In the genomic region with DNA sequence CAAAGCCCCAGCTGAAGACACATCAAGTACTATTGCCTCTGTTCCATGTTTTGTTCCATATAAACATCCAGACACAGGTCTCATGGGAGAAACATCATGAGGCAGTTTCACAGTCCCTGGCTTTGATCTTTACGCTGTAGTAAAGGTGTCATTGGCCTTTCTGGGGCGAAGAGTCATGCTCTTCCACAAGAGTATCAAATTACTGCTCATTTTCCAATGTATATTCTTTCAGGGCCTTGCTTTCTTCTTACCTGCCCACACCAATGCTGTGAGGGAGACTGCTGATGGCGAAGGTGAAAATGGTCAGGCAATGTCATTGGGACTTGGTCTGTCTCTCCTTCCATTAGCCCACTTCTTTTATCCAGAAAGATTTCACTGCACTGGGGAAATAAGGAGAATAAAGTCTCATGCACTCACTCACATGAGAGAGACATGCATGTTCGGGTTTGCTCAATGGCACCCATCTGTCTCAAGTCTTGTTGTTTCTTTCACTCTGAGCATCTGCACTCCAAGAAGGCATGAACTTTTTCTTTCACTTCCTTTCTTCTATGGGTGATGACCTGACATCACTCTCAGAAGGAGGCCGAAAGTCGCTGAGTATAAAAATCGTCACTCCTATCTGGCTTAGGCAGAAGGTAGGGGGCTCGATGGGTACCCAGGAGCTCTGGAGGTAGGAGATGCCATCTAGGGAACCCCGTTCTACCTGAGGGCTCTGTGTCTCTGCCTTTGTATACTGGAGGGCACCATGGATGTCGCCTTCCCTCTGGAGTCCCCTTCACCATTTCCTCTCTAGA, we compare ENCODE assay signal across 8 cellular contexts. TPM values are rescaled to one million over a fixed set of nuclear protein-coding genes. Genes with fewer than 3 reads are reported as not detected.
A peak's percentile ranks its signal among the peaks of the same experiment; 100 is the strongest.
DNase-seq lines count a peak whose midpoint lies in the region; ATAC-seq and TF ChIP-seq lines count a peak whose summit lies in the region.

No MANE protein-coding gene starts in this region.

- H3K27me3 Mint-ChIP-seq in WTC11 (ENCODE audit: low read depth), result peaks cover 29% of the 10 kb centered on the region

- ATAC-seq in GM18870 (IDR thresholded peaks at IDR 0.05; ENCODE audit: unreplicated experiment), result peak; percentile 54
- peak; percentile 51 for ATAC-seq in HG03095 (IDR thresholded peaks at IDR 0.05; ENCODE audit: unreplicated experiment)
- peak; percentile 3; the same call in 1 of the 2 replicates for ATAC-seq in WTC11

- H3K9me3 ChIP-seq in A673 (ENCODE audit: low read depth, low read length, poor library complexity, severe bottlenecking) (no peaks in the 10 kb centered on the region), mesodermal cell (ENCODE audit: control insufficient read depth, low read length) (peaks cover 5% of the 10 kb centered on the region)

- CTCF ChIA-PET in A673 (lab: Charles Lee) (no interaction called here), WTC11 (lab: Charles Lee) (no interaction called here)

- H3K9me3 Mint-ChIP-seq in WTC11, result peaks cover 7% of the 10 kb centered on the region

- peaks cover 31% of the 10 kb centered on the region for H3K4me1 Mint-ChIP-seq in WTC11

- H3K27ac Mint-ChIP-seq in WTC11, result no peak overlapping the region

- H3K4me3 ChIP-seq in A673 (ENCODE audit: low read depth, low read length, poor library complexity, severe bottlenecking) (peak overlapping the region; percentile 77), mesodermal cell (ENCODE audit: extremely low read depth, insufficient read depth, low read length, poor library complexity, severe bottlenecking) (peak overlapping the region; percentile 58)

- no peaks in the 10 kb centered on the region for H3K27me3 ChIP-seq in A673 (replicated peaks; ENCODE audit: insufficient read depth, low read depth, low read length, poor library complexity)

- H3K27ac ChIP-seq in A673 (ENCODE audit: low read depth, low read length, poor library complexity, severe bottlenecking) (no peak overlapping the region), mesodermal cell (ENCODE audit: low read depth, low read length, severe bottlenecking) (no peak overlapping the region)

- no peaks in the 10 kb centered on the region for H3K36me3 ChIP-seq in A673 (ENCODE audit: insufficient read depth, low read length, poor library complexity, severe bottlenecking)
- peaks cover 2% of the 10 kb centered on the region for H3K36me3 ChIP-seq in mesodermal cell (ENCODE audit: control insufficient read depth, insufficient read depth, low read length)

- H3K36me3 Mint-ChIP-seq in WTC11, result peaks cover 3% of the 10 kb centered on the region

- no TSS peak for BruUV-seq in A673 (replicated peaks; lab: Mats Ljungman, UMichigan)

- H3K4me3 Mint-ChIP-seq in WTC11, result peak overlapping the region; percentile 64

- TF ChIP-seq CTCF in A673 (conservative IDR thresholded peaks at IDR 0.05; ENCODE audit: low read depth, low read length) (no peak), WTC11 (IDR thresholded peaks at IDR 0.05) (no peak)

- DNase-seq in A673 (ENCODE audit: low spot score), result no peak
- no peak for DNase-seq in WTC11 (ENCODE audit: low spot score)
- DNase-seq in NCI-H187 (lab: John Stamatoyannopoulos, UW), result no peak
- DNase-seq in OCI-M2 (lab: John Stamatoyannopoulos, UW; ENCODE audit: unreplicated experiment), result no peak
- DNase-seq in SKM-1 (lab: John Stamatoyannopoulos, UW; ENCODE audit: unreplicated experiment), result no peak

- POLR2A ChIA-PET in A673 (lab: Charles Lee; ENCODE audit: low non-redundant PET) (no interaction called here), WTC11 (lab: Charles Lee) (no interaction called here)

- intact Hi-C loops in A673 (cut with micrococcal nuclease; ENCODE audit: unreplicated experiment), result no loop called here

- H3K4me1 ChIP-seq in A673 (ENCODE audit: insufficient read depth, low read length, poor library complexity, severe bottlenecking), result peaks cover 10% of the 10 kb centered on the region
- H3K4me1 ChIP-seq in mesodermal cell (ENCODE audit: control insufficient read depth, insufficient read depth, low read length, poor library complexity, severe bottlenecking), result peaks cover 22% of the 10 kb centered on the region

- 93 to 96% methylated on average over 3 to 4 of the region's 10 CpGs for WGBS in mesodermal cell (ENCODE audit: insufficient coverage in 2 of 2), 2 experiments

TF ChIP-seq in WTC11, 78 proteins besides CTCF, POLR2A, EP300 and RAD21:
- TF ChIP-seq ZNF317 (CRISPR knock-in tag; IDR thresholded peaks at IDR 0.05; ENCODE audit: borderline replicate concordance, low read depth), result peak; percentile 80
- TF ChIP-seq SMAD3 (CRISPR knock-in tag; IDR thresholded peaks at IDR 0.05; ENCODE audit: borderline replicate concordance), result no peak
- TF ChIP-seq ZNF396 (CRISPR knock-in tag; IDR thresholded peaks at IDR 0.05; ENCODE audit: borderline replicate concordance), result no peak
- no peak for TF ChIP-seq TEAD4 (CRISPR knock-in tag; IDR thresholded peaks at IDR 0.05)

RNA-seq across cellular contexts. Expression of a gene that starts 1.3 kb away (rescaled TPM):
- total RNA-seq in A673 (2021), result 5.9 and 10.7 TPM in 2 replicates
- 17.9 to 23.3 TPM (median 21.8 TPM) in 3 replicates for total RNA-seq in WTC11 (2021)
- polyA plus RNA-seq in mesodermal cell (2013, experiment 1 of 2), result 49.0 TPM
- polyA plus RNA-seq in mesodermal cell (2013, experiment 2 of 2), result 48.4 TPM

Comparison
In these comparisons a context has a peak if more than half of its experiments do, and no peak if none do; other contexts are left out.
1. ATAC-seq: peak in every context shown above with its lines; median percentile 54 in GM18870; 51 in HG03095; 3 in WTC11.